In genomic region chr17:28862497-28862896, GRCh38 we compare ENCODE assay signal across 19 cellular contexts.
"Had no signal": no experiment of that assay in that cellular context is flagged by ENCODE, and none has a peak within 500 bp of the region (broad histone marks: within the 10 kb centered on the region; RNA-seq: fewer than 3 reads in every experiment).

No MANE protein-coding gene starts in this region.

- H3K9me3 ChIP-seq: breast epithelium, heart right ventricle, right lobe of liver, upper lobe of right lung had no signal

- H3K27ac ChIP-seq: breast epithelium, epithelial cell of prostate, heart right ventricle, right lobe of liver, upper lobe of right lung had no signal

- H3K4me1 ChIP-seq: breast epithelium, heart right ventricle, right lobe of liver, upper lobe of right lung had no signal

- H3K4me3 ChIP-seq: breast epithelium, heart right ventricle, right lobe of liver, smooth muscle cell, upper lobe of right lung had no signal

- H3K27me3 ChIP-seq: breast epithelium, heart right ventricle, right lobe of liver, upper lobe of right lung had no signal

- ATAC-seq: activated CD4-positive, alpha-beta T cell treated with anti-CD3 and anti-CD28 coated beads for 36 hours; activated CD8-positive, alpha-beta memory T cell treated with anti-CD3 and anti-CD28 coated beads, Interleukin-2, amount 10 ng/mL, durations not matched to agents 7 days and 5 days; heart right ventricle; left cardiac atrium; upper lobe of right lung had no signal

- H3K4me2 ChIP-seq: smooth muscle cell had no signal

- DNase-seq: activated B cell treated with CpG ODN at 0.5 μM for 24 hours; activated CD4-positive, alpha-beta memory T cell treated with anti-CD3 and anti-CD28 coated beads for 36 hours; activated CD4-positive, alpha-beta T cell treated with anti-CD3 and anti-CD28 coated beads for 36 hours; activated CD8-positive, alpha-beta memory T cell treated with anti-CD3 and anti-CD28 coated beads, Interleukin-2, amount 10 ng/mL, durations not matched to agents 7 days and 5 days; activated gamma-delta T cell treated with Interleukin-2 at 50 U/mL for 16 hours; activated naive CD8-positive, alpha-beta T cell treated with anti-CD3 and anti-CD28 coated beads, Interleukin-2, amount 10 ng/mL, durations not matched to agents 7 days and 5 days; activated T-cell treated with anti-CD3 and anti-CD28 coated beads for 4 hours; amniotic stem cell; heart right ventricle; left cardiac atrium; nucleus accumbens; right lobe of liver; stimulated activated CD4-positive, alpha-beta T cell treated with anti-CD3 and anti-CD28 coated beads, Interleukin-15, amount 100 ng/mL, for 24 hours; stimulated activated naive CD4-positive, alpha-beta T cell; T1000; upper lobe of right lung had no signal
